7 cellular contexts compared by ENCODE assay signal in genomic region chr2:160109939-160110673, GRCh38. TPM values are rescaled to one million over a fixed set of nuclear protein-coding genes. Genes with fewer than 3 reads are reported as not detected.
DNase-seq lines count a peak whose midpoint lies in the region; ATAC-seq and TF ChIP-seq lines count a peak whose summit lies in the region.

No MANE protein-coding gene starts in this region.

- H3F3A ChIP-seq in GM23338 (replicated peaks; ENCODE audit: low read depth): no peaks in the 10 kb centered on the region

- peaks cover 5% of the 10 kb centered on the region; the same call in 2 of the 3 replicates for H3K4me1 Mint-ChIP-seq in GM23338
- H3K4me1 Mint-ChIP-seq in activated naive CD8-positive, alpha-beta T cell treated with anti-CD3 and anti-CD28 coated beads, Interleukin-2, amount 50 U/mL, for 24 hours: no peaks in the 10 kb centered on the region

- H3K27me3 ChIP-seq in GM23338 (ENCODE audit: insufficient read depth) (no peaks in the 10 kb centered on the region), heart left ventricle (no peaks in the 10 kb centered on the region)

- H3K36me3 ChIP-seq in GM23338 (ENCODE audit: insufficient read depth): no peaks in the 10 kb centered on the region
- H3K36me3 ChIP-seq in heart left ventricle: no peaks in the 10 kb centered on the region

- WGBS in heart left ventricle, 4 donors: 38 to 43% (median 41%) methylated on average over 8 of the region's 8 CpGs

- H3K79me2 ChIP-seq in GM23338 (replicated peaks; ENCODE audit: insufficient read depth): no peaks in the 10 kb centered on the region

- H3K36me3 Mint-ChIP-seq in GM23338 (ENCODE audit: low read depth): peaks cover 4% of the 10 kb centered on the region
- no peaks in the 10 kb centered on the region for H3K36me3 Mint-ChIP-seq in activated naive CD8-positive, alpha-beta T cell treated with anti-CD3 and anti-CD28 coated beads, Interleukin-2, amount 50 U/mL, for 24 hours (ENCODE audit: low read depth)

- no peaks in the 10 kb centered on the region for H3K9me3 ChIP-seq in heart left ventricle

- TF ChIP-seq POLR2A in heart left ventricle (IDR thresholded peaks at IDR 0.05): no peak

- H3K4me3 ChIP-seq in GM23338 (no peak overlapping the region), LNCaP clone FGC (ENCODE audit: low read depth, low read length) (no peak overlapping the region), heart left ventricle (no peak overlapping the region)

- peak; percentile 70 for DNase-seq in GM04504 (ENCODE audit: low read depth)
- DNase-seq in GM23338 (ENCODE audit: low spot score): peak; percentile 84
- DNase-seq in LNCaP clone FGC (ENCODE audit: low read depth): peak; percentile 43
- DNase-seq in SHP77 treated with DMSO at 0.1 percent for 48 hours (lab: John Stamatoyannopoulos, UW): peak; percentile 3
- peak; percentile 48 for DNase-seq in activated naive CD8-positive, alpha-beta T cell treated with anti-CD3 and anti-CD28 coated beads, Interleukin-2, amount 50 U/mL, for 24 hours
- peak; percentile 55 to 71 (median 62) for DNase-seq in heart left ventricle
- DNase-seq in putamen (ENCODE audit: low spot score): peak; percentile 57

- peak; percentile 84 to 93 for TF ChIP-seq CTCF in GM23338 (conservative IDR thresholded peaks at IDR 0.05; ENCODE audit: low read depth in 2 of 2)
- TF ChIP-seq CTCF in LNCaP clone FGC (IDR thresholded peaks at IDR 0.05; ENCODE audit: control insufficient read depth, extremely low read depth, insufficient read depth): peak; percentile 83
- TF ChIP-seq CTCF in heart left ventricle (IDR thresholded peaks at IDR 0.05): peak; percentile 54 to 90 (median 80)

- H3K4me1 ChIP-seq in GM23338 (ENCODE audit: insufficient read depth): 0 out of 2 replicates have a peak, but pooled peaks cover 3% of the 10 kb centered on the region
- H3K4me1 ChIP-seq in heart left ventricle: no peaks in the 10 kb centered on the region

- no peak overlapping the region for H3K4me2 ChIP-seq in GM23338

- ATAC-seq in GM23338: peak; percentile 95
- ATAC-seq in activated naive CD8-positive, alpha-beta T cell treated with anti-CD3 and anti-CD28 coated beads, Interleukin-2, amount 50 U/mL, for 24 hours: peak; percentile 83
- peak; percentile 73 to 94 (median 86) for ATAC-seq in heart left ventricle

- H3K9me2 ChIP-seq in GM23338 (ENCODE audit: insufficient read depth): no peaks in the 10 kb centered on the region

- intact Hi-C loops in heart left ventricle (cut with DNase I): loop anchor here (1.0 to 10.0 kb wide), 11 partner anchors 135 to 955 kb away; no protein-coding TSS in a partner anchor

- no peaks in the 10 kb centered on the region for H3K27me3 Mint-ChIP-seq in GM23338 (ENCODE audit: insufficient read depth, low read depth, poor library complexity)
- no peaks in the 10 kb centered on the region for H3K27me3 Mint-ChIP-seq in activated naive CD8-positive, alpha-beta T cell treated with anti-CD3 and anti-CD28 coated beads, Interleukin-2, amount 50 U/mL, for 24 hours

- H3K27ac Mint-ChIP-seq in GM23338: no peak overlapping the region
- H3K27ac Mint-ChIP-seq in activated naive CD8-positive, alpha-beta T cell treated with anti-CD3 and anti-CD28 coated beads, Interleukin-2, amount 50 U/mL, for 24 hours: no peak overlapping the region

- no peaks in the 10 kb centered on the region for H4K20me1 ChIP-seq in GM23338 (replicated peaks; ENCODE audit: insufficient read depth)

- peak overlapping the region; percentile 94 for H2AFZ ChIP-seq in GM23338

- H3K27ac ChIP-seq in GM23338 (ENCODE audit: low read depth) (no peak overlapping the region), heart left ventricle (no peak overlapping the region)

- H3K4me3 Mint-ChIP-seq in GM23338: no peak overlapping the region
- no peak overlapping the region for H3K4me3 Mint-ChIP-seq in activated naive CD8-positive, alpha-beta T cell treated with anti-CD3 and anti-CD28 coated beads, Interleukin-2, amount 50 U/mL, for 24 hours

- H3K9me3 Mint-ChIP-seq in GM23338: peaks cover 8% of the 10 kb centered on the region
- H3K9me3 Mint-ChIP-seq in activated naive CD8-positive, alpha-beta T cell treated with anti-CD3 and anti-CD28 coated beads, Interleukin-2, amount 50 U/mL, for 24 hours: no peaks in the 10 kb centered on the region

TF ChIP-seq in GM23338, 12 proteins besides CTCF, POLR2A, EP300 and RAD21 (continues in another document):
- TF ChIP-seq ZNF462 (CRISPR knock-in tag; IDR thresholded peaks at IDR 0.05): no peak
- TF ChIP-seq NANOG (IDR thresholded peaks at IDR 0.05; ENCODE audit: borderline replicate concordance): no peak

RNA-seq across cellular contexts. Expression of gene PLA2R1, which starts 47.7 kb away (rescaled TPM):
- 0.78 and 1.2 TPM in 2 replicates for total RNA-seq in GM23338 (2014; rRNA removed; shearing (Covaris generic))
- polyA plus RNA-seq in GM23338 (2016; fragmentation: Nextera tagmentation; extraction: Ambion mirVana): 0.37 and 0.57 TPM in 2 replicates
- 1 to 10 TPM in 8 of 9 donors, under 1 TPM in 1; 0.88 to 4.7 (median 3.0) TPM for total RNA-seq in heart left ventricle
- under 1 TPM; 0.36 to 0.69 TPM for polyA plus RNA-seq in heart left ventricle

Comparison
In these comparisons a context has a peak if more than half of its experiments do, and no peak if none do; other contexts are left out.
1. DNase-seq: peak in every context shown above with its lines; median percentile 84 in GM23338; 70 in GM04504; 62 in heart left ventricle; 57 in putamen; 48 in activated naive CD8-positive, alpha-beta T cell treated with anti-CD3 and anti-CD28 coated beads, Interleukin-2, amount 50 U/mL, for 24 hours; 43 in LNCaP clone FGC; 3 in SHP77 treated with DMSO at 0.1 percent for 48 hours.